Comparison of ENCODE assay signal across 1 cellular context in genomic region chr17:64599187-64599676, GRCh38.
TF ChIP-seq lines count a peak whose summit lies in the region.

No MANE protein-coding gene starts in this region.

TF ChIP-seq in K562, 482 proteins besides CTCF, POLR2A, EP300 and RAD21 (continued from another document and continues in another):
- TF ChIP-seq MTA3 (IDR thresholded peaks at IDR 0.05; ENCODE audit: borderline replicate concordance) = peak; percentile 44
- 0 out of 2 replicates have a peak, but pooled peaks have one; percentile 6 for TF ChIP-seq REST (CRISPR knock-in tag; IDR thresholded peaks at IDR 0.05; ENCODE audit: low read depth)
- TF ChIP-seq ZKSCAN3 (CRISPR knock-in tag; IDR thresholded peaks at IDR 0.05) = no peak
- TF ChIP-seq NR2F6 (CRISPR knock-in tag; IDR thresholded peaks at IDR 0.05) = no peak
- peak; percentile 55 for TF ChIP-seq TBP (optimal IDR thresholded peaks at IDR 0.05; ENCODE audit: low read depth, low read length)
- TF ChIP-seq ZZZ3 (IDR thresholded peaks at IDR 0.05) = no peak
- TF ChIP-seq MTA2 (IDR thresholded peaks at IDR 0.05; ENCODE audit: low read depth) = no peak
- peak; percentile 33 for TF ChIP-seq RBM25 (IDR thresholded peaks at IDR 0.05; ENCODE audit: low read depth, low read length, severe bottlenecking)
- no peak for TF ChIP-seq NR2C2 (CRISPR knock-in tag; IDR thresholded peaks at IDR 0.05)
- peak; percentile 28; the same call in 1 of the 2 replicates for TF ChIP-seq NR2C2 (tag; IDR thresholded peaks at IDR 0.05)
- TF ChIP-seq GABPB1 (CRISPR knock-in tag; IDR thresholded peaks at IDR 0.05) = peak; percentile 31; the same call in 1 of the 2 replicates
- TF ChIP-seq FOXO4 (CRISPR knock-in tag; IDR thresholded peaks at IDR 0.05) = 0 out of 2 replicates have a peak, but pooled peaks have one; percentile 36
- TF ChIP-seq POLR2G (IDR thresholded peaks at IDR 0.05; ENCODE audit: low read depth, low read length) = peak; percentile 49
- TF ChIP-seq POLR2B (IDR thresholded peaks at IDR 0.05; ENCODE audit: low read depth, partially characterized antibody) = peak; percentile 58
- TF ChIP-seq HNRNPK (IDR thresholded peaks at IDR 0.05; ENCODE audit: low read depth, low read length, poor library complexity, severe bottlenecking) = no peak
- peak; percentile 25; the same call in 1 of the 2 replicates for TF ChIP-seq JUND (IDR thresholded peaks at IDR 0.05; ENCODE audit: borderline replicate concordance, low read depth, low read length)
- no peak for TF ChIP-seq JUND (tag; IDR thresholded peaks at IDR 0.05; ENCODE audit: borderline replicate concordance, low read depth, low read length)
- no peak for TF ChIP-seq ZNF277 (CRISPR knock-in tag; IDR thresholded peaks at IDR 0.05; ENCODE audit: borderline replicate concordance)
- no peak for TF ChIP-seq ZNF224 (CRISPR knock-in tag; IDR thresholded peaks at IDR 0.05)
- TF ChIP-seq PHB2 (IDR thresholded peaks at IDR 0.05; ENCODE audit: low read depth) = no peak
- peak; percentile 59; the same call in 1 of the 2 replicates for TF ChIP-seq KAT7 (CRISPR knock-in tag; IDR thresholded peaks at IDR 0.05; ENCODE audit: borderline replicate concordance)
- TF ChIP-seq RBBP5 (IDR thresholded peaks at IDR 0.05; ENCODE audit: borderline replicate concordance, insufficient read depth, low read length, poor library complexity, severe bottlenecking) = peak; percentile 62
- peak; percentile 86 for TF ChIP-seq ZFX (CRISPR knock-in tag; IDR thresholded peaks at IDR 0.05)
- no peak for TF ChIP-seq ZC3H8 (IDR thresholded peaks at IDR 0.05)
- peak; percentile 44; the same call in 1 of the 2 replicates for TF ChIP-seq ETV1 (tag; conservative IDR thresholded peaks at IDR 0.05; ENCODE audit: low read depth)
- peak; percentile 67 for TF ChIP-seq ETV5 (CRISPR knock-in tag; IDR thresholded peaks at IDR 0.05; ENCODE audit: low read depth)
- no peak for TF ChIP-seq ZNF431 (CRISPR knock-in tag; IDR thresholded peaks at IDR 0.05)
- no peak for TF ChIP-seq RERE (CRISPR knock-in tag; IDR thresholded peaks at IDR 0.05; ENCODE audit: borderline replicate concordance)
- peak; percentile 80 for TF ChIP-seq POLR2AphosphoS5 (IDR thresholded peaks at IDR 0.05; ENCODE audit: control insufficient read depth, insufficient read depth, low read depth, low read length)
- TF ChIP-seq PHF20 (IDR thresholded peaks at IDR 0.05; ENCODE audit: partially characterized antibody) = peak; percentile 54
- TF ChIP-seq TAF1 (IDR thresholded peaks at IDR 0.05; ENCODE audit: control insufficient read depth, extremely low read depth, insufficient read depth, low read length, severe bottlenecking) = peak; percentile 82
- TF ChIP-seq FOXM1 (IDR thresholded peaks at IDR 0.05; ENCODE audit: low read depth) = no peak
- TF ChIP-seq FOXM1 (CRISPR knock-in tag; IDR thresholded peaks at IDR 0.05; ENCODE audit: low read depth) = no peak
- no peak for TF ChIP-seq ARHGAP35 (IDR thresholded peaks at IDR 0.05; ENCODE audit: partially characterized antibody)
- no peak for TF ChIP-seq DMBX1 (CRISPR knock-in tag; IDR thresholded peaks at IDR 0.05; ENCODE audit: borderline replicate concordance)
- TF ChIP-seq ZNF507 (tag; conservative IDR thresholded peaks at IDR 0.05) = no peak
- peak; percentile 88 for TF ChIP-seq ELF1 (tag; IDR thresholded peaks at IDR 0.05)
- no peak for TF ChIP-seq KHSRP (IDR thresholded peaks at IDR 0.05)
- TF ChIP-seq GTF2B (IDR thresholded peaks at IDR 0.05; ENCODE audit: extremely low read depth, insufficient read length) = peak; percentile 33
- peak in 1 of 2 experiments; percentile 72; a peak in 2 of 4 replicates for TF ChIP-seq RCOR1 (IDR thresholded peaks at IDR 0.05; ENCODE audit: borderline replicate concordance in 1 of 2, low read depth in 2 of 2, low read length in 2 of 2)
- TF ChIP-seq EP400 (IDR thresholded peaks at IDR 0.05) = peak; percentile 78
- no peak for TF ChIP-seq NEUROD1 (IDR thresholded peaks at IDR 0.05; ENCODE audit: borderline replicate concordance, low read depth, low read length, partially characterized antibody)
- TF ChIP-seq SPI1 (IDR thresholded peaks at IDR 0.05; ENCODE audit: borderline replicate concordance, low read depth, low read length) = peak; percentile 91
- 0 out of 2 replicates have a peak, but pooled peaks have one; percentile 47 for TF ChIP-seq ZBTB9 (CRISPR knock-in tag; IDR thresholded peaks at IDR 0.05)
- TF ChIP-seq ZNF24 (IDR thresholded peaks at IDR 0.05) = peak; percentile 53; the same call in 1 of the 2 replicates
- TF ChIP-seq ZNF133 (CRISPR knock-in tag; IDR thresholded peaks at IDR 0.05) = no peak
- no peak for TF ChIP-seq E4F1 (CRISPR knock-in tag; IDR thresholded peaks at IDR 0.05; ENCODE audit: borderline replicate concordance)
- no peak for TF ChIP-seq SMARCA5 (IDR thresholded peaks at IDR 0.05)
- TF ChIP-seq SMARCA4 (IDR thresholded peaks at IDR 0.05) = 0 out of 2 replicates have a peak, but pooled peaks have one; percentile 44
- no peak for TF ChIP-seq MBD1 (CRISPR knock-in tag; IDR thresholded peaks at IDR 0.05)
- peak; percentile 40 for TF ChIP-seq TAF9B (IDR thresholded peaks at IDR 0.05; ENCODE audit: partially characterized antibody)
